ENCODE assay signal across 8 cellular contexts in the genomic region with DNA sequence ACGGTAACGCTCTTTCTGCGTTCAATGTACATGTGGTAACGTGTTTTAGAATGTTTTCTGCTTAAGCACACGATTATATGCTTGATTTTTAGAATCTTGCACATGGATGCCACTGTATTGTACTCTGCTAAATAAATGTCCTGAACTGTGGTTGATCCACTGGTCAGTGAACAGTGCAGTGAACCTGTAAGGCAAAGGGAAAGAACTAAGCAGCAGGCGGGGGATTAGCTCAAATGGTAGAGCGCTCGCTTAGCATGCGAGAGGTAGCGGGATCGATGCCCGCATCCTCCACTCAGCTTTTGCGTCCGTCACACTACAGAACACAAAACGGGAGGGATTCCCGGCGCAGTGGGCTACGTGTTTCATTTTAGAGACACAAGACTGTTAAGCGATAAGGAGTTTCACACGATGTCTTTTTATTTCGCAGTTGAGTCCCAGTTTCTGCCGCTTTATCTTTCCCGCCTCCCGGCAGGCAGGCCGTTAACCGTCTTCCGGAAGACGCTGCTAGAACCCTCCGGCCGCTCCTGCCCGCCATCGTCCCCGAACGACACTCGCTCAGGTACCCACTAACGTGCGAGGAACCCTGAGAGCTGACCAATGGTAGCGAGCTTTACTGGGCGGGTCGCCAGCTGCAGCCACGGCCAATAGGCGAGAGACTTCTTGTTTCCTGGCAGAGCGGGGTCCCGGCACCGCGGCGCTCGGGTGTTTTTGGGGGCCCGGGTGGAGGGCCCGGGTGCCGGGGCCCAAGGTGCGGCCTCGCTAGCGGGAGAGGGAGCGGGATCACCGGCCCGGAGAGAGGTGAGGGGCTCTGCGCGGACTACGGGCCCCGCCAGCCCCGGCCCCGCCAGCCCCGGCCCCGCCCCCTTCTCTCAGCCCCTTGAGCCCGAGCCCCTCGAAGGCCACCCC. TPM values are rescaled to one million over a fixed set of nuclear protein-coding genes. Genes with fewer than 3 reads are reported as not detected.
A peak's percentile ranks its signal among the peaks of the same experiment; 100 is the strongest.
DNase-seq lines count a peak whose midpoint lies in the region; ATAC-seq and TF ChIP-seq lines count a peak whose summit lies in the region.

A gene with protein sequence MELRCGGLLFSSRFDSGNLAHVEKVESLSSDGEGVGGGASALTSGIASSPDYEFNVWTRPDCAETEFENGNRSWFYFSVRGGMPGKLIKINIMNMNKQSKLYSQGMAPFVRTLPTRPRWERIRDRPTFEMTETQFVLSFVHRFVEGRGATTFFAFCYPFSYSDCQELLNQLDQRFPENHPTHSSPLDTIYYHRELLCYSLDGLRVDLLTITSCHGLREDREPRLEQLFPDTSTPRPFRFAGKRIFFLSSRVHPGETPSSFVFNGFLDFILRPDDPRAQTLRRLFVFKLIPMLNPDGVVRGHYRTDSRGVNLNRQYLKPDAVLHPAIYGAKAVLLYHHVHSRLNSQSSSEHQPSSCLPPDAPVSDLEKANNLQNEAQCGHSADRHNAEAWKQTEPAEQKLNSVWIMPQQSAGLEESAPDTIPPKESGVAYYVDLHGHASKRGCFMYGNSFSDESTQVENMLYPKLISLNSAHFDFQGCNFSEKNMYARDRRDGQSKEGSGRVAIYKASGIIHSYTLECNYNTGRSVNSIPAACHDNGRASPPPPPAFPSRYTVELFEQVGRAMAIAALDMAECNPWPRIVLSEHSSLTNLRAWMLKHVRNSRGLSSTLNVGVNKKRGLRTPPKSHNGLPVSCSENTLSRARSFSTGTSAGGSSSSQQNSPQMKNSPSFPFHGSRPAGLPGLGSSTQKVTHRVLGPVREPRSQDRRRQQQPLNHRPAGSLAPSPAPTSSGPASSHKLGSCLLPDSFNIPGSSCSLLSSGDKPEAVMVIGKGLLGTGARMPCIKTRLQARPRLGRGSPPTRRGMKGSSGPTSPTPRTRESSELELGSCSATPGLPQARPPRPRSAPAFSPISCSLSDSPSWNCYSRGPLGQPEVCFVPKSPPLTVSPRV (plus strand): TSS at position 673 of the 906 bp plus-strand sequence. CDS start 1,291 bp downstream, outside the sequence.

- H4K20me1 ChIP-seq in H9 (ENCODE audit: control insufficient read depth, insufficient read depth, insufficient read length): no peaks in the 10 kb centered on the region

- TF ChIP-seq POLR2A in Raji (IDR thresholded peaks at IDR 0.05; ENCODE audit: insufficient read depth, low read depth, low read length): peak; percentile 81

- H3K18ac ChIP-seq in H9 (ENCODE audit: insufficient read length, low read depth, low read length): peak within 1 kb of the TSS; percentile 44

- no peaks in the 10 kb centered on the region for H3K79me1 ChIP-seq in H9 (ENCODE audit: insufficient read depth, low read depth, low read length, poor library complexity, severe bottlenecking)

- H3K9ac ChIP-seq in ES-I3 (ENCODE audit: low read depth, low read length) (peak within 1 kb of the TSS; percentile 93), H9 (ENCODE audit: extremely low read depth, insufficient read length, low read length) (peak within 1 kb of the TSS; percentile 71)

- H2BK120ac ChIP-seq in H9 (ENCODE audit: low read depth, low read length, poor library complexity, severe bottlenecking): no peak within 1 kb of the TSS

- peak within 1 kb of the TSS; percentile 10 for H2AFZ ChIP-seq in H9 (ENCODE audit: low read length)

- H3K9me3 Mint-ChIP-seq in H9: peaks cover 7 to 16% of the 10 kb centered on the region in 2 experiments
- no peaks in the 10 kb centered on the region for H3K9me3 Mint-ChIP-seq in activated T-helper 2 cell treated with anti-CD3 and anti-CD28 coated beads, Interferon-gamma antibody, Interleukin-2, Interleukin-4, amounts not matched to agents 10 μg/mL and 5 μg/mL and 100 μg/mL, durations not matched to agents 14 hours and 24 hours and 36 hours
- peaks cover 0 to 2% of the 10 kb centered on the region in 2 donors for H3K9me3 Mint-ChIP-seq in natural killer cell

- no peak for TF ChIP-seq CTCF in H9 (conservative IDR thresholded peaks at IDR 0.05)
- TF ChIP-seq CTCF in natural killer cell (IDR thresholded peaks at IDR 0.05): no peak

- H2AK5ac ChIP-seq in H9 (ENCODE audit: insufficient read length, low read length): no peak within 1 kb of the TSS

- no peak within 1 kb of the TSS for H3K27ac ChIP-seq in H9 (ENCODE audit: insufficient read length, low read depth, low read length)

- H3K4me1 ChIP-seq in ES-I3 (ENCODE audit: insufficient read depth, low read length): no peaks in the 10 kb centered on the region
- peaks cover 4% of the 10 kb centered on the region; the same call in 1 of the 2 replicates for H3K4me1 ChIP-seq in H9 (ENCODE audit: insufficient read depth, low read length)

- H4K8ac ChIP-seq in H9 (replicated peaks; ENCODE audit: insufficient read length, low read depth, low read length): no peak within 1 kb of the TSS

- H2BK20ac ChIP-seq in H9 (ENCODE audit: low read depth, low read length, poor library complexity, severe bottlenecking): no peak within 1 kb of the TSS

- DNase-seq in H9 (peak; percentile 96), M059J (ENCODE audit: low read depth) (peak; percentile 89), fibroblast of peridontal ligament (ENCODE audit: extremely low read depth) (peak; percentile 92), natural killer cell (peak; percentile 95)
- peak; percentile 95 for DNase-seq in activated T-helper 2 cell treated with anti-CD3 and anti-CD28 coated beads, Interferon-gamma antibody, Interleukin-2, Interleukin-4, amounts not matched to agents 10 μg/mL and 5 μg/mL and 100 μg/mL, durations not matched to agents 14 hours and 24 hours and 36 hours (ENCODE audit: low spot score)
- peak; percentile 93 to 98 (median 94) for DNase-seq in stimulated activated naive CD4-positive, alpha-beta T cell (lab: John Stamatoyannopoulos, UW)

- peak within 1 kb of the TSS; percentile 85; the same call in 1 of the 2 replicates for H3K14ac ChIP-seq in H9 (ENCODE audit: insufficient read depth, low read length)

- H3K4me1 Mint-ChIP-seq in H9 (peaks cover 10 to 14% of the 10 kb centered on the region in 2 experiments), natural killer cell (peaks cover 29 to 39% of the 10 kb centered on the region in 2 donors)
- H3K4me1 Mint-ChIP-seq in activated T-helper 2 cell treated with anti-CD3 and anti-CD28 coated beads, Interferon-gamma antibody, Interleukin-2, Interleukin-4, amounts not matched to agents 10 μg/mL and 5 μg/mL and 100 μg/mL, durations not matched to agents 14 hours and 24 hours and 36 hours (ENCODE audit: low read depth): peaks cover 14% of the 10 kb centered on the region

- no peak within 1 kb of the TSS for H3K23ac ChIP-seq in H9 (ENCODE audit: insufficient read length, low read depth, low read length)

- H2BK12ac ChIP-seq in H9 (ENCODE audit: insufficient read length, low read depth, low read length): no peak within 1 kb of the TSS

- intact Hi-C loops in activated T-helper 2 cell treated with anti-CD3 and anti-CD28 coated beads, Interferon-gamma antibody, Interleukin-2, Interleukin-4, amounts not matched to agents 10 μg/mL and 5 μg/mL and 100 μg/mL, durations not matched to agents 14 hours and 24 hours and 36 hours (cut with micrococcal nuclease): loop anchor here (1.0 to 2.0 kb wide), 5 partner anchors 19 to 162 kb away; a partner anchor contains a TSS
- intact Hi-C loops in natural killer cell (cut with micrococcal nuclease): loop anchor here (1.0 to 5.0 kb wide), 4 partner anchors 18 to 81 kb away; a partner anchor contains a TSS

- no peak within 1 kb of the TSS for H3T11ph ChIP-seq in H9 (ENCODE audit: low read length)

- peak within 1 kb of the TSS; percentile 94 to 99 (median 99) for H3K27ac Mint-ChIP-seq in H9
- peak within 1 kb of the TSS; percentile 98 for H3K27ac Mint-ChIP-seq in activated T-helper 2 cell treated with anti-CD3 and anti-CD28 coated beads, Interferon-gamma antibody, Interleukin-2, Interleukin-4, amounts not matched to agents 10 μg/mL and 5 μg/mL and 100 μg/mL, durations not matched to agents 14 hours and 24 hours and 36 hours
- peak within 1 kb of the TSS; percentile 99 to 100 for H3K27ac Mint-ChIP-seq in natural killer cell

- peak within 1 kb of the TSS; percentile 41; the same call in 1 of the 2 replicates for H2BK15ac ChIP-seq in H9 (ENCODE audit: low read depth, low read length)

- H3K56ac ChIP-seq in H9 (ENCODE audit: insufficient read length, low read depth, low read length): no peak within 1 kb of the TSS

- H3K79me2 ChIP-seq in H9 (ENCODE audit: insufficient read depth, low read length): no peaks in the 10 kb centered on the region

- H3K36me3 Mint-ChIP-seq in H9 (ENCODE audit: insufficient read depth in 1 of 3, low read depth in 3 of 3): peaks cover 23 to 33% (median 31%) of the 10 kb centered on the region in 3 experiments
- peaks cover 20% of the 10 kb centered on the region for H3K36me3 Mint-ChIP-seq in activated T-helper 2 cell treated with anti-CD3 and anti-CD28 coated beads, Interferon-gamma antibody, Interleukin-2, Interleukin-4, amounts not matched to agents 10 μg/mL and 5 μg/mL and 100 μg/mL, durations not matched to agents 14 hours and 24 hours and 36 hours (ENCODE audit: low read depth)
- H3K36me3 Mint-ChIP-seq in natural killer cell: peaks cover 11% of the 10 kb centered on the region

- no peak within 1 kb of the TSS for H4K91ac ChIP-seq in H9 (ENCODE audit: insufficient read length, low read depth, low read length)

- WGBS in H9 (ENCODE audit: extremely low coverage, insufficient read length, low lambda C conversion rate): no CpG with 5 or more reads among the region's 67 CpGs

- no peak within 1 kb of the TSS for H2BK5ac ChIP-seq in H9 (ENCODE audit: insufficient read length, low read length)

- peaks cover 6% of the 10 kb centered on the region for H3K36me3 ChIP-seq in ES-I3 (ENCODE audit: insufficient read depth, low read length)

- peak; percentile 79 to 91 (median 83) for ATAC-seq in natural killer cell

- no peak within 1 kb of the TSS for H4K5ac ChIP-seq in H9 (ENCODE audit: insufficient read length, low read depth, low read length)

- H3K27me3 ChIP-seq in H9 (ENCODE audit: insufficient read depth, low read length): no peaks in the 10 kb centered on the region

- H3K9me3 ChIP-seq in ES-I3 (ENCODE audit: control insufficient read depth, insufficient read depth, low read length) (no peaks in the 10 kb centered on the region), H9 (ENCODE audit: control insufficient read depth, low read depth, low read length) (no peaks in the 10 kb centered on the region)

- H3K4me3 Mint-ChIP-seq in H9 (peak within 1 kb of the TSS; percentile 94 to 97), natural killer cell (peak within 1 kb of the TSS; percentile 99)
- H3K4me3 Mint-ChIP-seq in activated T-helper 2 cell treated with anti-CD3 and anti-CD28 coated beads, Interferon-gamma antibody, Interleukin-2, Interleukin-4, amounts not matched to agents 10 μg/mL and 5 μg/mL and 100 μg/mL, durations not matched to agents 14 hours and 24 hours and 36 hours (ENCODE audit: low read depth): peak within 1 kb of the TSS; percentile 88

- H3K4me2 ChIP-seq in H9 (ENCODE audit: insufficient read depth, insufficient read length, low read length): peak within 1 kb of the TSS; percentile 59

- peaks cover 10% of the 10 kb centered on the region for H3K23me2 ChIP-seq in H9 (ENCODE audit: insufficient read length, low read depth, low read length, poor library complexity, severe bottlenecking)

- H3K27me3 Mint-ChIP-seq in H9 (ENCODE audit: low read depth): peaks cover 9% of the 10 kb centered on the region
- H3K27me3 Mint-ChIP-seq in activated T-helper 2 cell treated with anti-CD3 and anti-CD28 coated beads, Interferon-gamma antibody, Interleukin-2, Interleukin-4, amounts not matched to agents 10 μg/mL and 5 μg/mL and 100 μg/mL, durations not matched to agents 14 hours and 24 hours and 36 hours (ENCODE audit: low read depth): peaks cover 2% of the 10 kb centered on the region
- peaks cover 6 to 12% of the 10 kb centered on the region in 2 donors for H3K27me3 Mint-ChIP-seq in natural killer cell (ENCODE audit: low read depth in 2 of 2)

- H3K4ac ChIP-seq in H9 (ENCODE audit: low read depth, low read length): no peak within 1 kb of the TSS

RNA-seq across cellular contexts. Expression of the gene that starts here (rescaled TPM):
- total RNA-seq in H9 (2021) (55.4 and 58.3 TPM in 2 replicates), natural killer cell (10 to 100 TPM in 2 of 3 donors, 1 to 10 TPM in 1; 10.0 to 12.0 (median 10.8) TPM)
- total RNA-seq in M059J (2014; rRNA removed; shearing (Covaris generic)): 25.8 and 26.0 TPM in 2 replicates
- total RNA-seq in activated T-helper 2 cell treated with anti-CD3 and anti-CD28 coated beads, Interferon-gamma antibody, Interleukin-2, Interleukin-4, amounts not matched to agents 10 μg/mL and 5 μg/mL and 100 μg/mL, durations not matched to agents 14 hours and 24 hours and 36 hours: 12.5 and 13.8 TPM in 2 replicates
